8 cellular contexts compared by ENCODE assay signal in the genomic region with DNA sequence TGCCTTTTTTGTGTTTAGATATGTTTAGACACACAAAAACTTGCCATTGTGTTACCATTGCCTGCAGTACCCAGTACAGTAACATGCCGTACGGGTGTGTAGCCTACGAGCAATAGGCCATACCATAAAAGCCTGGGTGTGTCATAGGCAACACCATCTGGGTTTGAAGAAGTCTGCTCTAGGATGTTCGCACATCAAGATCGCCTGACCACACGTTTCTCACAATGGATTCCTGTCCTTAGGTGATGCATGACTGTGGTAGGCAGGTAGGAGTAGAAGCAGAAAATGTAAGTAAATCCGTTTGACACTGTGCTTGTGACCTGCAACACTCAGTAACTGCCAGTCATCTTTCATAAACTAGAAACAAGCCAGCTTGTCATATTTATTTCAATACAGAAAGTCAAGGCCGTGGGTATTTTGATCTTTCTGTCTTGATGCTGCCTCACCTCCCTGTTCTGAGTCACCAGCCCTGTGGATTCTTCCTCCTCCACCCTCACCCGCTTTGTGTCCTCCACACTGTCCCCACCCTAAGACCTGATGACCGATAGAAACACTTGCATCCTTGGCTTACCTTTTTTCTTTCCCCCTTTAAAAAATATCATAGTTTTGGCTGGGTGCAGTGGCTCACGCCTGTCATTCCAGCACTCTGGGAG. TPM values are rescaled to one million over a fixed set of nuclear protein-coding genes. Genes with fewer than 3 reads are reported as not detected.
DNase-seq lines count a peak whose midpoint lies in the region; ATAC-seq, FAIRE-seq and TF ChIP-seq lines count a peak whose summit lies in the region.
"Not testable (repeated sequence)": the region's sequence is repeated elsewhere in the genome, so short reads cannot be mapped to it uniquely, and the experiment has no call there.

No MANE protein-coding gene starts in this region.

- CTCF ChIA-PET in GM10248 (lab: Yijun Ruan, JAX), result interaction anchor here (1.0 kb wide), 1 partner anchor 21 kb away, joined by 3 read pairs; no protein-coding TSS in a partner anchor
- CTCF ChIA-PET in PC-3 (lab: Charles Lee); naive thymus-derived CD4-positive, alpha-beta T cell (lab: Charles Lee): not testable (repeated sequence)
- CTCF ChIA-PET in activated CD8-positive, alpha-beta memory T cell treated with anti-CD3 and anti-CD28 coated beads, Interleukin-2, amount 10 ng/mL, durations not matched to agents 7 days and 5 days (lab: Charles Lee), result interaction anchor here (0.7 to 1.1 kb wide), 2 partner anchors 7 to 99 kb away, joined by 3 to 6 read pairs; partner anchors contain the start of gene SLC9A8

- not testable (repeated sequence) for FAIRE-seq in astrocyte (lab: Jason Lieb, UNC)

- BruUV-seq in PC-3 (replicated peaks; lab: Mats Ljungman, UMichigan), result not testable (repeated sequence)

- H3F3A ChIP-seq in PC-3 (ENCODE audit: low read length, unreplicated experiment), result not testable (repeated sequence)

- peak overlapping the region; percentile 40 for H2AFZ ChIP-seq in PC-3 (ENCODE audit: low read length)
- H2AFZ ChIP-seq in astrocyte (ENCODE audit: low read depth, low read length), result not testable (repeated sequence)

- not testable (repeated sequence) for H3K4me3 ChIP-seq in PC-3 (ENCODE audit: low read length); astrocyte (ENCODE audit: insufficient read depth, low read depth, low read length); naive thymus-derived CD4-positive, alpha-beta T cell (ENCODE audit: low read length)

- H3K27me3 ChIP-seq in PC-3 (ENCODE audit: low read length); astrocyte (ENCODE audit: insufficient read depth, low read length); naive thymus-derived CD4-positive, alpha-beta T cell (ENCODE audit: control insufficient read depth in 2 of 2, insufficient read depth in 2 of 2, low read length in 2 of 2): not testable (repeated sequence)

- intact Hi-C loops in PC-3 (cut with micrococcal nuclease); naive thymus-derived CD4-positive, alpha-beta T cell (cut with micrococcal nuclease): not testable (repeated sequence)

- peak overlapping the region; percentile 95 for H3K27ac Mint-ChIP-seq in activated CD8-positive, alpha-beta memory T cell treated with anti-CD3 and anti-CD28 coated beads, Interleukin-2, amount 10 ng/mL, durations not matched to agents 7 days and 5 days
- H3K27ac Mint-ChIP-seq in astrocyte (ENCODE audit: unreplicated experiment), result peak overlapping the region; percentile 53
- H3K27ac Mint-ChIP-seq in naive thymus-derived CD4-positive, alpha-beta T cell, result peak overlapping the region in 1 of 9 donors; percentile 91

- not testable (repeated sequence) for H3K9me3 Mint-ChIP-seq in activated CD8-positive, alpha-beta memory T cell treated with anti-CD3 and anti-CD28 coated beads, Interleukin-2, amount 10 ng/mL, durations not matched to agents 7 days and 5 days (ENCODE audit: low read depth); astrocyte (ENCODE audit: unreplicated experiment); naive thymus-derived CD4-positive, alpha-beta T cell

- ATAC-seq in GM19468 (IDR thresholded peaks at IDR 0.05; ENCODE audit: extremely low read depth, unreplicated experiment), result peak; percentile 22
- peak; percentile 48 for ATAC-seq in HG03095 (IDR thresholded peaks at IDR 0.05; ENCODE audit: unreplicated experiment)
- peak; percentile 73 for ATAC-seq in PC-3
- ATAC-seq in activated CD8-positive, alpha-beta memory T cell treated with anti-CD3 and anti-CD28 coated beads, Interleukin-2, amount 10 ng/mL, durations not matched to agents 7 days and 5 days, result peak; percentile 81
- peak; percentile 65 for ATAC-seq in naive thymus-derived CD4-positive, alpha-beta T cell

- not testable (repeated sequence) for H3K36me3 Mint-ChIP-seq in activated CD8-positive, alpha-beta memory T cell treated with anti-CD3 and anti-CD28 coated beads, Interleukin-2, amount 10 ng/mL, durations not matched to agents 7 days and 5 days; astrocyte (ENCODE audit: low read depth, unreplicated experiment); naive thymus-derived CD4-positive, alpha-beta T cell

- DNase-seq in GM10248 (ENCODE audit: extremely low spot score) (peak; percentile 41), PC-3 (peak; percentile 49)
- peak; percentile 78 for DNase-seq in activated CD8-positive, alpha-beta memory T cell treated with anti-CD3 and anti-CD28 coated beads, Interleukin-2, amount 10 ng/mL, durations not matched to agents 7 days and 5 days
- not testable (repeated sequence) for DNase-seq in astrocyte (ENCODE audit: low read depth)
- DNase-seq in naive thymus-derived CD4-positive, alpha-beta T cell, result peak in 1 of 9 donors; percentile 58
- peak; percentile 10 for DNase-seq in stimulated activated CD8-positive, alpha-beta memory T cell treated with anti-CD3 and anti-CD28 coated beads, Interleukin-4, amount 100 ng/mL, for 24 hours (ENCODE audit: low read depth)

- not testable (repeated sequence) for H3K36me3 ChIP-seq in PC-3 (ENCODE audit: low read depth, low read length); astrocyte (ENCODE audit: insufficient read depth, low read length); naive thymus-derived CD4-positive, alpha-beta T cell (ENCODE audit: control insufficient read depth in 2 of 3, insufficient read depth in 3 of 3, low read length in 3 of 3)

- TF ChIP-seq CTCF in GM10248 (IDR thresholded peaks at IDR 0.05; ENCODE audit: control extremely low read depth, extremely low read depth, low read depth, missing control alignments); PC-3 (conservative IDR thresholded peaks at IDR 0.05; ENCODE audit: low read depth, low read length); astrocyte (IDR thresholded peaks at IDR 0.05; ENCODE audit: insufficient read depth, low read depth, low read length): not testable (repeated sequence)

- H3K9me3 ChIP-seq in PC-3 (ENCODE audit: low read length); astrocyte (ENCODE audit: insufficient read depth, low read depth, low read length); naive thymus-derived CD4-positive, alpha-beta T cell (ENCODE audit: control insufficient read depth in 2 of 3, low read length in 3 of 3): not testable (repeated sequence)

- not testable (repeated sequence) for H3K9me2 ChIP-seq in PC-3 (replicated peaks; ENCODE audit: low read length)

- not testable (repeated sequence) for H4K20me1 ChIP-seq in PC-3 (ENCODE audit: low read length); astrocyte (ENCODE audit: insufficient read depth, low read length)

- peaks cover 48% of the 10 kb centered on the region for H3K4me1 Mint-ChIP-seq in activated CD8-positive, alpha-beta memory T cell treated with anti-CD3 and anti-CD28 coated beads, Interleukin-2, amount 10 ng/mL, durations not matched to agents 7 days and 5 days
- H3K4me1 Mint-ChIP-seq in astrocyte (ENCODE audit: low read depth, unreplicated experiment), result not testable (repeated sequence)
- H3K4me1 Mint-ChIP-seq in naive thymus-derived CD4-positive, alpha-beta T cell, result peaks cover 6 to 55% (median 12%) of the 10 kb centered on the region in 7 donors

- POLR2A ChIA-PET in GM10248 (lab: Yijun Ruan, JAX), result interaction anchor here (0.6 to 0.7 kb wide), 3 partner anchors 185 to 1846 kb away, joined by 3 read pairs; no protein-coding TSS in a partner anchor
- POLR2A ChIA-PET in PC-3 (lab: Charles Lee; ENCODE audit: unreplicated experiment), result not testable (repeated sequence)
- POLR2A ChIA-PET in naive thymus-derived CD4-positive, alpha-beta T cell (lab: Charles Lee), result interaction anchor here (1.7 kb wide), 1 partner anchor 8 kb away, joined by 9 read pairs; the partner anchor contains the start of gene SLC9A8

- peak overlapping the region; percentile 27; the same call in 1 of the 2 replicates for H3K4me2 ChIP-seq in PC-3 (ENCODE audit: low read length)
- not testable (repeated sequence) for H3K4me2 ChIP-seq in astrocyte (ENCODE audit: low read length)

- not testable (repeated sequence) for H3K4me1 ChIP-seq in PC-3 (ENCODE audit: insufficient read depth, low read length); astrocyte (ENCODE audit: insufficient read depth, low read length); naive thymus-derived CD4-positive, alpha-beta T cell (ENCODE audit: control insufficient read depth in 2 of 2, insufficient read depth in 2 of 2, low read length in 2 of 2)

- H3K27me3 Mint-ChIP-seq in activated CD8-positive, alpha-beta memory T cell treated with anti-CD3 and anti-CD28 coated beads, Interleukin-2, amount 10 ng/mL, durations not matched to agents 7 days and 5 days; astrocyte (ENCODE audit: low read depth, unreplicated experiment); naive thymus-derived CD4-positive, alpha-beta T cell: not testable (repeated sequence)

- H3K4me3 Mint-ChIP-seq in activated CD8-positive, alpha-beta memory T cell treated with anti-CD3 and anti-CD28 coated beads, Interleukin-2, amount 10 ng/mL, durations not matched to agents 7 days and 5 days, result peak overlapping the region; percentile 24
- H3K4me3 Mint-ChIP-seq in astrocyte (ENCODE audit: unreplicated experiment), result not testable (repeated sequence)
- H3K4me3 Mint-ChIP-seq in naive thymus-derived CD4-positive, alpha-beta T cell, result peak overlapping the region in 1 of 10 donors; percentile 75

- H3K9ac ChIP-seq in PC-3 (ENCODE audit: low read length); astrocyte (ENCODE audit: low read length): not testable (repeated sequence)

- peak overlapping the region; percentile 15 for H3K27ac ChIP-seq in PC-3 (ENCODE audit: low read length)
- not testable (repeated sequence) for H3K27ac ChIP-seq in astrocyte (ENCODE audit: low read depth, low read length); naive thymus-derived CD4-positive, alpha-beta T cell (ENCODE audit: low read depth, low read length)

- not testable (repeated sequence) for H3K79me2 ChIP-seq in PC-3 (ENCODE audit: low read length); astrocyte (ENCODE audit: insufficient read depth, low read length)

RNA-seq across cellular contexts. Expression of gene SLC9A8, which starts 7.3 kb away (rescaled TPM):
- total RNA-seq in PC-3 (2014; rRNA removed), result 11.7 and 13.1 TPM in 2 replicates
- total RNA-seq in activated CD8-positive, alpha-beta memory T cell treated with anti-CD3 and anti-CD28 coated beads, Interleukin-2, amount 10 ng/mL, durations not matched to agents 7 days and 5 days, result 10 to 100 TPM; 16.3 to 24.9 TPM
- total RNA-seq in astrocyte, result 6.2 and 6.9 TPM in 2 replicates
- total RNA-seq in naive thymus-derived CD4-positive, alpha-beta T cell, result 10 to 100 TPM; 21.7 to 42.5 (median 25.7) TPM
- 1 to 10 TPM; 6.2 to 7.2 TPM for polyA plus RNA-seq in naive thymus-derived CD4-positive, alpha-beta T cell

Comparison
In these comparisons a context has a peak if more than half of its experiments do, and no peak if none do; other contexts are left out.
1. ATAC-seq: peak in every context shown above with its lines; median percentile 81 in activated CD8-positive, alpha-beta memory T cell treated with anti-CD3 and anti-CD28 coated beads, Interleukin-2, amount 10 ng/mL, durations not matched to agents 7 days and 5 days; 73 in PC-3; 65 in naive thymus-derived CD4-positive, alpha-beta T cell; 48 in HG03095; 22 in GM19468.